21 cellular contexts compared by ENCODE assay signal in genomic region chr17:49521088-49521450, GRCh38. TPM values are rescaled to one million over a fixed set of nuclear protein-coding genes. Genes with fewer than 3 reads are reported as not detected.
DNase-seq lines count a peak whose midpoint lies in the region; ATAC-seq, FAIRE-seq and TF ChIP-seq lines count a peak whose summit lies in the region.
"Had no signal": no experiment of that assay in that cellular context is flagged by ENCODE, and none has a peak within 500 bp of the region (broad histone marks: within the 10 kb centered on the region; RNA-seq: fewer than 3 reads in every experiment).

No MANE protein-coding gene starts in this region.

- TF ChIP-seq POLR2A in uterus (IDR thresholded peaks at IDR 0.05) (no peak), ovary (IDR thresholded peaks at IDR 0.05) (no peak)

- 95 to 98% methylated on average over 8 of the region's 8 CpGs for WGBS in heart right ventricle, 2 donors
- 89 to 99% (median 97%) methylated on average over 8 of the region's 8 CpGs for WGBS in ovary, 3 donors

- TF ChIP-seq EP300 in ovary (IDR thresholded peaks at IDR 0.05) = no peak

- H3K36me3 ChIP-seq in heart right ventricle (no peaks in the 10 kb centered on the region), uterus (no peaks in the 10 kb centered on the region), ovary (no peaks in the 10 kb centered on the region)
- H3K36me3 ChIP-seq: BE2C, SJSA1 had no signal

- no peak for TF ChIP-seq CTCF in heart right ventricle (IDR thresholded peaks at IDR 0.05)
- no peak for TF ChIP-seq CTCF in coronary artery (IDR thresholded peaks at IDR 0.05)
- TF ChIP-seq CTCF in uterus (IDR thresholded peaks at IDR 0.05) = no peak
- no peak for TF ChIP-seq CTCF in ovary (IDR thresholded peaks at IDR 0.05)

- H3K27me3 ChIP-seq in heart right ventricle (peaks cover 0 to 63% (median 0%) of the 10 kb centered on the region in 7 donors), uterus (no peaks in the 10 kb centered on the region), ovary (no peaks in the 10 kb centered on the region)
- H3K27me3 ChIP-seq: BE2C, SJSA1 had no signal

- H3K4me3 ChIP-seq in heart right ventricle (no peak overlapping the region), coronary artery (no peak overlapping the region), uterus (no peak overlapping the region), ovary (no peak overlapping the region)
- H3K4me3 ChIP-seq: SJSA1 had no signal

- intact Hi-C loops in cardiac septum (cut with DNase I) (no loop called here), heart right ventricle (cut with DNase I) (no loop called here), sciatic nerve (cut with DNase I) (no loop called here), uterus (cut with DNase I; ENCODE audit: low total_unique reads) (no loop called here), ovary (cut with DNase I) (no loop called here)

- no peak for FAIRE-seq in frontal cortex (lab: Jason Lieb, UNC)
- FAIRE-seq: A204.1, HepG2 had no signal

- DNase-seq in cardiac septum (ENCODE audit: low spot score) (peak; percentile 74), heart right ventricle (no peak), coronary artery (ENCODE audit: low spot score) (peak; percentile 47), sciatic nerve (ENCODE audit: low spot score) (peak; percentile 53), uterus (no peak), frontal cortex (ENCODE audit: low spot score in 2 of 2) (no peak), ovary (no peak), GOT3 (lab: John Stamatoyannopoulos, UW) (no peak)
- DNase-seq: BE2C; CD4-positive, alpha-beta T cell; DMS53; KBM-7; NCI-H1694 treated with DMSO at 0.1 percent for 48 hours; NCI-H2107; NCI-H510A treated with DMSO at 0.1 percent for 48 hours; NCI-H82; PC-3 had no signal

- H3K27ac ChIP-seq in heart right ventricle (peak overlapping the region in 3 of 10 donors; percentile 24 to 51 (median 31)), coronary artery (peak overlapping the region in 1 of 2 donors; percentile 16), uterus (peak overlapping the region; percentile 58 to 71), ovary (no peak overlapping the region)
- H3K27ac ChIP-seq: RWPE1, SJSA1 had no signal

- no peaks in the 10 kb centered on the region for H3K9me3 ChIP-seq in heart right ventricle
- no peaks in the 10 kb centered on the region for H3K9me3 ChIP-seq in uterus
- H3K9me3 ChIP-seq in ovary = no peaks in the 10 kb centered on the region
- H3K9me3 ChIP-seq: BE2C, SJSA1 had no signal

- ATAC-seq in heart right ventricle = no peak
- ATAC-seq in sciatic nerve = no peak
- ATAC-seq: HepG2, PC-3 had no signal

- H3K4me1 ChIP-seq in heart right ventricle (peaks cover 2 to 37% (median 7%) of the 10 kb centered on the region in 9 donors), uterus (peaks cover 3 to 16% of the 10 kb centered on the region in 2 donors), ovary (ENCODE audit: insufficient read depth) (peaks cover 2% of the 10 kb centered on the region)

RNA-seq across cellular contexts. Expression of gene NGFR, which starts 26.0 kb away (rescaled TPM):
- total RNA-seq in cardiac septum (9.9 TPM), heart right ventricle (10 to 100 TPM in 4 of 10 donors, 1 to 10 TPM in 6; 1.8 to 22.9 (median 2.7) TPM), sciatic nerve (291 TPM), uterus (10 to 100 TPM in 2 of 4 donors, 1 to 10 TPM in 2; 1.8 to 47.9 (median 9.9) TPM), frontal cortex (3.3 TPM), ovary (10 to 100 TPM in 1 of 7 donors, 1 to 10 TPM in 5, under 1 TPM in 1; 0.35 to 13.2 (median 3.4) TPM)
- polyA plus RNA-seq in heart right ventricle (1 to 10 TPM; 6.4 to 7.2 TPM), ovary (1 to 10 TPM; 1.8 to 4.1 TPM)
- total RNA-seq: PC-3 had no signal

RNA-seq across cellular contexts. Expression of gene NXPH3, which starts 54.6 kb away (rescaled TPM):
- total RNA-seq in cardiac septum (4.4 TPM), heart right ventricle (1 to 10 TPM; 2.2 to 4.4 (median 3.2) TPM), sciatic nerve (17.0 TPM), uterus (10 to 100 TPM in 2 of 4 donors, 1 to 10 TPM in 2; 5.8 to 24.3 (median 9.0) TPM), frontal cortex (7.7 TPM), ovary (10 to 100 TPM in 4 of 7 donors, 1 to 10 TPM in 3; 1.2 to 26.0 (median 10.7) TPM)
- polyA plus RNA-seq in heart right ventricle (1 to 10 TPM; 2.3 to 5.9 TPM), ovary (10 to 100 TPM in 1 of 2 donors, 1 to 10 TPM in 1; 7.1 to 16.6 TPM)
- total RNA-seq: CD4-positive, alpha-beta T cell had no signal

Comparison
In these comparisons a context has a peak if more than half of its experiments do, and no peak if none do; other contexts are left out.
1. DNase-seq: peak in cardiac septum (single experiment), coronary artery (single experiment) and sciatic nerve (single experiment); none in heart right ventricle (0 of 2), uterus (0 of 2), frontal cortex (0 of 2), ovary (0 of 5) and GOT3 (single experiment).
2. H3K27ac ChIP-seq: peak in uterus (2 of 2); none in ovary (0 of 2).